ENCODE assay signal across 1 cellular context in genomic region chr2:170770304-170771048, GRCh38.
A peak's percentile ranks its signal among the peaks of the same experiment; 100 is the strongest.
TF ChIP-seq lines count a peak whose summit lies in the region.

TSS of gene ERICH2 (plus strand) at chr2:170770378. CDS start at chr2:170770682, 304 bp downstream.

TF ChIP-seq in K562, 482 proteins besides CTCF, POLR2A, EP300 and RAD21 (continued from another document and continues in another):
- TF ChIP-seq CHD1 (IDR thresholded peaks at IDR 0.05; ENCODE audit: low read length) (peak; percentile 92), L3MBTL2 (IDR thresholded peaks at IDR 0.05) (no peak; the same call in 1 of the 2 replicates), BRD4 (IDR thresholded peaks at IDR 0.05) (0 out of 2 replicates have a peak, but pooled peaks have one; percentile 65), MAX (CRISPR knock-in tag; IDR thresholded peaks at IDR 0.05) (0 out of 2 replicates have a peak, but pooled peaks have one; percentile 34), HNRNPLL (IDR thresholded peaks at IDR 0.05; ENCODE audit: low read depth, low read length, poor library complexity, severe bottlenecking) (no peak), SMC3 (conservative IDR thresholded peaks at IDR 0.05; ENCODE audit: insufficient read depth, low read depth, low read length) (0 out of 2 replicates have a peak, but pooled peaks have one; percentile 18), NEUROD1 (IDR thresholded peaks at IDR 0.05; ENCODE audit: borderline replicate concordance, low read depth, low read length, partially characterized antibody) (peak; percentile 4), SIX5 (IDR thresholded peaks at IDR 0.05; ENCODE audit: borderline replicate concordance in 1 of 2, insufficient read depth in 1 of 2, low read depth in 1 of 2, low read length in 2 of 2) (no peak), ATF1 (CRISPR knock-in tag; IDR thresholded peaks at IDR 0.05) (no peak), ATF1 (tag; IDR thresholded peaks at IDR 0.05) (peak; percentile 78), CAMTA2 (CRISPR knock-in tag; conservative IDR thresholded peaks at IDR 0.05) (no peak), NFRKB (IDR thresholded peaks at IDR 0.05; ENCODE audit: low read depth) (peak; percentile 58; the same call in 1 of the 2 replicates), RBM14 (IDR thresholded peaks at IDR 0.05; ENCODE audit: borderline replicate concordance, insufficient read depth, low read depth, low read length) (no peak), SMARCE1 (IDR thresholded peaks at IDR 0.05) (peak; percentile 52; the same call in 1 of the 2 replicates), CHD4 (IDR thresholded peaks at IDR 0.05; ENCODE audit: insufficient read depth, insufficient replicate concordance, low read depth, low read length, poor library complexity, severe bottlenecking) (no peak), TCF7 (IDR thresholded peaks at IDR 0.05; ENCODE audit: borderline replicate concordance) (no peak), ESRRB (CRISPR knock-in tag; IDR thresholded peaks at IDR 0.05; ENCODE audit: borderline replicate concordance) (no peak), ASH1L (IDR thresholded peaks at IDR 0.05; ENCODE audit: borderline replicate concordance, low read depth, partially characterized antibody) (no peak), OTX1 (CRISPR knock-in tag; IDR thresholded peaks at IDR 0.05) (0 out of 2 replicates have a peak, but pooled peaks have one; percentile 14), ZC3H8 (IDR thresholded peaks at IDR 0.05) (no peak), TOE1 (IDR thresholded peaks at IDR 0.05; ENCODE audit: borderline replicate concordance) (0 out of 2 replicates have a peak, but pooled peaks have one; percentile 57), TOE1 (CRISPR knock-in tag; IDR thresholded peaks at IDR 0.05; ENCODE audit: borderline replicate concordance, low read depth) (no peak), KAT7 (CRISPR knock-in tag; IDR thresholded peaks at IDR 0.05; ENCODE audit: borderline replicate concordance) (no peak), NCOA6 (IDR thresholded peaks at IDR 0.05) (no peak), U2AF1 (optimal IDR thresholded peaks at IDR 0.05; ENCODE audit: low read depth, low read length) (no peak), MTF1 (CRISPR knock-in tag; IDR thresholded peaks at IDR 0.05; ENCODE audit: borderline replicate concordance) (no peak), FOS (IDR thresholded peaks at IDR 0.05; ENCODE audit: extremely low read depth, insufficient read length) (no peak), ILF3 (IDR thresholded peaks at IDR 0.05; ENCODE audit: borderline replicate concordance) (no peak), NR2C2 (CRISPR knock-in tag; IDR thresholded peaks at IDR 0.05) (no peak), NR2C2 (tag; IDR thresholded peaks at IDR 0.05) (no peak), TEAD4 (IDR thresholded peaks at IDR 0.05; ENCODE audit: low read length) (0 out of 2 replicates have a peak, but pooled peaks have one; percentile 31), TEAD4 (CRISPR knock-in tag; IDR thresholded peaks at IDR 0.05; ENCODE audit: borderline replicate concordance) (no peak), PREB (CRISPR knock-in tag; IDR thresholded peaks at IDR 0.05) (no peak), ZBTB8A (IDR thresholded peaks at IDR 0.05; ENCODE audit: partially characterized antibody) (no peak), SMARCC2 (IDR thresholded peaks at IDR 0.05; ENCODE audit: low read depth) (no peak; the same call in 1 of the 2 replicates), TBP (optimal IDR thresholded peaks at IDR 0.05; ENCODE audit: low read depth, low read length) (peak; percentile 25), NFE2 (IDR thresholded peaks at IDR 0.05; ENCODE audit: low read depth) (no peak), EWSR1 (IDR thresholded peaks at IDR 0.05; ENCODE audit: borderline replicate concordance, low read depth, partially characterized antibody) (no peak), SMAD1 (IDR thresholded peaks at IDR 0.05; ENCODE audit: low read depth, low read length, partially characterized antibody) (no peak), TAF7 (tag; IDR thresholded peaks at IDR 0.05) (0 out of 2 replicates have a peak, but pooled peaks have one; percentile 28), FOXA1 (IDR thresholded peaks at IDR 0.05; ENCODE audit: borderline replicate concordance) (no peak), ZNF24 (IDR thresholded peaks at IDR 0.05) (no peak), POLR2B (IDR thresholded peaks at IDR 0.05; ENCODE audit: low read depth, partially characterized antibody) (peak; percentile 80), NRF1 (conservative IDR thresholded peaks at IDR 0.05 in 1 of 2, IDR thresholded peaks at IDR 0.05 in 1 of 2) (peak; percentile 95), ATF7 (IDR thresholded peaks at IDR 0.05) (peak; percentile 57), HNRNPK (IDR thresholded peaks at IDR 0.05; ENCODE audit: low read depth, low read length, poor library complexity, severe bottlenecking) (no peak)
- TF ChIP-seq, protein P1, sequence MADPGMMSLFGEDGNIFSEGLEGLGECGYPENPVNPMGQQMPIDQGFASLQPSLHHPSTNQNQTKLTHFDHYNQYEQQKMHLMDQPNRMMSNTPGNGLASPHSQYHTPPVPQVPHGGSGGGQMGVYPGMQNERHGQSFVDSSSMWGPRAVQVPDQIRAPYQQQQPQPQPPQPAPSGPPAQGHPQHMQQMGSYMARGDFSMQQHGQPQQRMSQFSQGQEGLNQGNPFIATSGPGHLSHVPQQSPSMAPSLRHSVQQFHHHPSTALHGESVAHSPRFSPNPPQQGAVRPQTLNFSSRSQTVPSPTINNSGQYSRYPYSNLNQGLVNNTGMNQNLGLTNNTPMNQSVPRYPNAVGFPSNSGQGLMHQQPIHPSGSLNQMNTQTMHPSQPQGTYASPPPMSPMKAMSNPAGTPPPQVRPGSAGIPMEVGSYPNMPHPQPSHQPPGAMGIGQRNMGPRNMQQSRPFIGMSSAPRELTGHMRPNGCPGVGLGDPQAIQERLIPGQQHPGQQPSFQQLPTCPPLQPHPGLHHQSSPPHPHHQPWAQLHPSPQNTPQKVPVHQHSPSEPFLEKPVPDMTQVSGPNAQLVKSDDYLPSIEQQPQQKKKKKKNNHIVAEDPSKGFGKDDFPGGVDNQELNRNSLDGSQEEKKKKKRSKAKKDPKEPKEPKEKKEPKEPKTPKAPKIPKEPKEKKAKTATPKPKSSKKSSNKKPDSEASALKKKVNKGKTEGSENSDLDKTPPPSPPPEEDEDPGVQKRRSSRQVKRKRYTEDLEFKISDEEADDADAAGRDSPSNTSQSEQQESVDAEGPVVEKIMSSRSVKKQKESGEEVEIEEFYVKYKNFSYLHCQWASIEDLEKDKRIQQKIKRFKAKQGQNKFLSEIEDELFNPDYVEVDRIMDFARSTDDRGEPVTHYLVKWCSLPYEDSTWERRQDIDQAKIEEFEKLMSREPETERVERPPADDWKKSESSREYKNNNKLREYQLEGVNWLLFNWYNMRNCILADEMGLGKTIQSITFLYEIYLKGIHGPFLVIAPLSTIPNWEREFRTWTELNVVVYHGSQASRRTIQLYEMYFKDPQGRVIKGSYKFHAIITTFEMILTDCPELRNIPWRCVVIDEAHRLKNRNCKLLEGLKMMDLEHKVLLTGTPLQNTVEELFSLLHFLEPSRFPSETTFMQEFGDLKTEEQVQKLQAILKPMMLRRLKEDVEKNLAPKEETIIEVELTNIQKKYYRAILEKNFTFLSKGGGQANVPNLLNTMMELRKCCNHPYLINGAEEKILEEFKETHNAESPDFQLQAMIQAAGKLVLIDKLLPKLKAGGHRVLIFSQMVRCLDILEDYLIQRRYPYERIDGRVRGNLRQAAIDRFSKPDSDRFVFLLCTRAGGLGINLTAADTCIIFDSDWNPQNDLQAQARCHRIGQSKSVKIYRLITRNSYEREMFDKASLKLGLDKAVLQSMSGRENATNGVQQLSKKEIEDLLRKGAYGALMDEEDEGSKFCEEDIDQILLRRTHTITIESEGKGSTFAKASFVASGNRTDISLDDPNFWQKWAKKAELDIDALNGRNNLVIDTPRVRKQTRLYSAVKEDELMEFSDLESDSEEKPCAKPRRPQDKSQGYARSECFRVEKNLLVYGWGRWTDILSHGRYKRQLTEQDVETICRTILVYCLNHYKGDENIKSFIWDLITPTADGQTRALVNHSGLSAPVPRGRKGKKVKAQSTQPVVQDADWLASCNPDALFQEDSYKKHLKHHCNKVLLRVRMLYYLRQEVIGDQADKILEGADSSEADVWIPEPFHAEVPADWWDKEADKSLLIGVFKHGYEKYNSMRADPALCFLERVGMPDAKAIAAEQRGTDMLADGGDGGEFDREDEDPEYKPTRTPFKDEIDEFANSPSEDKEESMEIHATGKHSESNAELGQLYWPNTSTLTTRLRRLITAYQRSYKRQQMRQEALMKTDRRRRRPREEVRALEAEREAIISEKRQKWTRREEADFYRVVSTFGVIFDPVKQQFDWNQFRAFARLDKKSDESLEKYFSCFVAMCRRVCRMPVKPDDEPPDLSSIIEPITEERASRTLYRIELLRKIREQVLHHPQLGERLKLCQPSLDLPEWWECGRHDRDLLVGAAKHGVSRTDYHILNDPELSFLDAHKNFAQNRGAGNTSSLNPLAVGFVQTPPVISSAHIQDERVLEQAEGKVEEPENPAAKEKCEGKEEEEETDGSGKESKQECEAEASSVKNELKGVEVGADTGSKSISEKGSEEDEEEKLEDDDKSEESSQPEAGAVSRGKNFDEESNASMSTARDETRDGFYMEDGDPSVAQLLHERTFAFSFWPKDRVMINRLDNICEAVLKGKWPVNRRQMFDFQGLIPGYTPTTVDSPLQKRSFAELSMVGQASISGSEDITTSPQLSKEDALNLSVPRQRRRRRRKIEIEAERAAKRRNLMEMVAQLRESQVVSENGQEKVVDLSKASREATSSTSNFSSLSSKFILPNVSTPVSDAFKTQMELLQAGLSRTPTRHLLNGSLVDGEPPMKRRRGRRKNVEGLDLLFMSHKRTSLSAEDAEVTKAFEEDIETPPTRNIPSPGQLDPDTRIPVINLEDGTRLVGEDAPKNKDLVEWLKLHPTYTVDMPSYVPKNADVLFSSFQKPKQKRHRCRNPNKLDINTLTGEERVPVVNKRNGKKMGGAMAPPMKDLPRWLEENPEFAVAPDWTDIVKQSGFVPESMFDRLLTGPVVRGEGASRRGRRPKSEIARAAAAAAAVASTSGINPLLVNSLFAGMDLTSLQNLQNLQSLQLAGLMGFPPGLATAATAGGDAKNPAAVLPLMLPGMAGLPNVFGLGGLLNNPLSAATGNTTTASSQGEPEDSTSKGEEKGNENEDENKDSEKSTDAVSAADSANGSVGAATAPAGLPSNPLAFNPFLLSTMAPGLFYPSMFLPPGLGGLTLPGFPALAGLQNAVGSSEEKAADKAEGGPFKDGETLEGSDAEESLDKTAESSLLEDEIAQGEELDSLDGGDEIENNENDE (IDR thresholded peaks at IDR 0.05; ENCODE audit: low read depth, low read length), result no peak
- TF ChIP-seq, protein P2, sequence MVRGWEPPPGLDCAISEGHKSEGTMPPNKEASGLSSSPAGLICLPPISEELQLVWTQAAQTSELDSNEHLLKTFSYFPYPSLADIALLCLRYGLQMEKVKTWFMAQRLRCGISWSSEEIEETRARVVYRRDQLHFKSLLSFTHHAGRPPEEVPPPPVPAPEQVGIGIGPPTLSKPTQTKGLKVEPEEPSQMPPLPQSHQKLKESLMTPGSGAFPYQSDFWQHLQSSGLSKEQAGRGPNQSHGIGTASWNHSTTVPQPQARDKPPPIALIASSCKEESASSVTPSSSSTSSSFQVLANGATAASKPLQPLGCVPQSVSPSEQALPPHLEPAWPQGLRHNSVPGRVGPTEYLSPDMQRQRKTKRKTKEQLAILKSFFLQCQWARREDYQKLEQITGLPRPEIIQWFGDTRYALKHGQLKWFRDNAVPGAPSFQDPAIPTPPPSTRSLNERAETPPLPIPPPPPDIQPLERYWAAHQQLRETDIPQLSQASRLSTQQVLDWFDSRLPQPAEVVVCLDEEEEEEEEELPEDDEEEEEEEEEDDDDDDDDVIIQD (CRISPR knock-in tag; IDR thresholded peaks at IDR 0.05), result no peak
- TF ChIP-seq, protein P3, sequence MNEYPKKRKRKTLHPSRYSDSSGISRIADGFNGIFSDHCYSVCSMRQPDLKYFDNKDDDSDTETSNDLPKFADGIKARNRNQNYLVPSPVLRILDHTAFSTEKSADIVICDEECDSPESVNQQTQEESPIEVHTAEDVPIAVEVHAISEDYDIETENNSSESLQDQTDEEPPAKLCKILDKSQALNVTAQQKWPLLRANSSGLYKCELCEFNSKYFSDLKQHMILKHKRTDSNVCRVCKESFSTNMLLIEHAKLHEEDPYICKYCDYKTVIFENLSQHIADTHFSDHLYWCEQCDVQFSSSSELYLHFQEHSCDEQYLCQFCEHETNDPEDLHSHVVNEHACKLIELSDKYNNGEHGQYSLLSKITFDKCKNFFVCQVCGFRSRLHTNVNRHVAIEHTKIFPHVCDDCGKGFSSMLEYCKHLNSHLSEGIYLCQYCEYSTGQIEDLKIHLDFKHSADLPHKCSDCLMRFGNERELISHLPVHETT (CRISPR knock-in tag; conservative IDR thresholded peaks at IDR 0.05 in 1 of 2, IDR thresholded peaks at IDR 0.05 in 1 of 2), result no peak
- TF ChIP-seq, protein P4, sequence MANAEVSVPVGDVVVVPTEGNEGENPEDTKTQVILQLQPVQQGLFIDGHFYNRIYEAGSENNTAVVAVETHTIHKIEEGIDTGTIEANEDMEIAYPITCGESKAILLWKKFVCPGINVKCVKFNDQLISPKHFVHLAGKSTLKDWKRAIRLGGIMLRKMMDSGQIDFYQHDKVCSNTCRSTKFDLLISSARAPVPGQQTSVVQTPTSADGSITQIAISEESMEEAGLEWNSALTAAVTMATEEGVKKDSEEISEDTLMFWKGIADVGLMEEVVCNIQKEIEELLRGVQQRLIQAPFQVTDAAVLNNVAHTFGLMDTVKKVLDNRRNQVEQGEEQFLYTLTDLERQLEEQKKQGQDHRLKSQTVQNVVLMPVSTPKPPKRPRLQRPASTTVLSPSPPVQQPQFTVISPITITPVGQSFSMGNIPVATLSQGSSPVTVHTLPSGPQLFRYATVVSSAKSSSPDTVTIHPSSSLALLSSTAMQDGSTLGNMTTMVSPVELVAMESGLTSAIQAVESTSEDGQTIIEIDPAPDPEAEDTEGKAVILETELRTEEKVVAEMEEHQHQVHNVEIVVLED (CRISPR knock-in tag; IDR thresholded peaks at IDR 0.05), result no peak
- TF ChIP-seq, protein P5, sequence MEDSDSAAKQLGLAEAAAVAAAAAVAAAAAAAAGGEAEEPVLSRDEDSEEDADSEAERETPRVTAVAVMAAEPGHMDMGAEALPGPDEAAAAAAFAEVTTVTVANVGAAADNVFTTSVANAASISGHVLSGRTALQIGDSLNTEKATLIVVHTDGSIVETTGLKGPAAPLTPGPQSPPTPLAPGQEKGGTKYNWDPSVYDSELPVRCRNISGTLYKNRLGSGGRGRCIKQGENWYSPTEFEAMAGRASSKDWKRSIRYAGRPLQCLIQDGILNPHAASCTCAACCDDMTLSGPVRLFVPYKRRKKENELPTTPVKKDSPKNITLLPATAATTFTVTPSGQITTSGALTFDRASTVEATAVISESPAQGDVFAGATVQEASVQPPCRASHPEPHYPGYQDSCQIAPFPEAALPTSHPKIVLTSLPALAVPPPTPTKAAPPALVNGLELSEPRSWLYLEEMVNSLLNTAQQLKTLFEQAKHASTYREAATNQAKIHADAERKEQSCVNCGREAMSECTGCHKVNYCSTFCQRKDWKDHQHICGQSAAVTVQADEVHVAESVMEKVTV (CRISPR knock-in tag; IDR thresholded peaks at IDR 0.05), result no peak
